ENCODE assay signal across 20 cellular contexts in the genomic region with DNA sequence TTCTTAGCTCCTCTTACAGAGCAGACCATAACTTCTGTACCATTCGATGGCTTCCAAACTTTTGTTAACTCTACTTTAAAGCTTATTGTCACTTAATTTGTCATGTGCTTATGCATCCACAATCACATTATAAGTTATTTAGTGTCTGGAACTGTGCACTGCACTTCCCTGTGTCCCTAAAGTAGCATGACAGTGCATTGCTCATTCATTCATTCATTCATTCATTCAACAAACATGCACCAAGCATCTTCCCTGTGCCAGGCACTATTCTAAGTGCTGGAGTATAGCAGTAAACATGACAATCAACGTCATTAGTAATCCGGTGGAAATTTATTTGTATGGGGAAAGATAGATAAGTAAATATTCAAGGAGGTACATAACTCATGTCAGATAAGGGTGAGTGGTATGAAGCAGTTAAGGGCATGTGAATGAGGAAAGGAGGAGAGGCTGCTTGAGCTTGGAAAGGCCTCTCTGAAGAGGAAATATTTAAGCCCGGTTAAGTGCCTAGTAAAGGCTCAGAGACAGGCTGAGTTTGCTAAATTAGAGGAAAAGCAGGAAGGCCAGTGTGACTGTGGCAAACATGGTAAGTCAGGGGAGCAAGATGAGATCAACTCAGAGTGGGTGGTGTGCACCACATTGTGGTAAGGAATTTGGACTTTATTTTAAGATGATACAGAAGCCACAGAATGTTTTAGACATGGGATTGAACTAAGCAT. TPM values are rescaled to one million over a fixed set of nuclear protein-coding genes. Genes with fewer than 3 reads are reported as not detected.
DNase-seq lines count a peak whose midpoint lies in the region; ATAC-seq, FAIRE-seq and TF ChIP-seq lines count a peak whose summit lies in the region.
"Had no signal": no experiment of that assay in that cellular context is flagged by ENCODE, and none has a peak within 500 bp of the region (broad histone marks: within the 10 kb centered on the region; RNA-seq: fewer than 3 reads in every experiment).

No MANE protein-coding gene starts in this region.

- H3K79me2 ChIP-seq in endothelial cell of umbilical vein (ENCODE audit: control insufficient read depth, insufficient read depth, low read length) = no peaks in the 10 kb centered on the region

- 23 to 24% methylated on average over 4 of the region's 4 CpGs for WGBS in pancreas, 2 donors

- POLR2A ChIA-PET in endothelial cell of umbilical vein (lab: Charles Lee) = no interaction called here

- peak overlapping the region; percentile 36 for H3K4me3 Mint-ChIP-seq in T-helper 17 cell
- H3K4me3 Mint-ChIP-seq: activated CD4-positive, alpha-beta memory T cell treated with anti-CD3 and anti-CD28 coated beads, Interleukin-2, amount 10 ng/mL, durations not matched to agents 7 days and 5 days had no signal

- no peak overlapping the region for H3K4me3 ChIP-seq in endothelial cell of umbilical vein (replicated peaks in 1 of 3; ENCODE audit: insufficient read depth in 1 of 3, low read depth in 1 of 3, low read length in 3 of 3)
- H3K4me3 ChIP-seq in pancreas = no peak overlapping the region
- H3K4me3 ChIP-seq: ascending aorta, right lobe of liver, suprapubic skin had no signal

- no peak for TF ChIP-seq POLR2A in endothelial cell of umbilical vein (IDR thresholded peaks at IDR 0.05; ENCODE audit: low read depth, low read length)

- no peak for ATAC-seq in T-helper 17 cell
- ATAC-seq in pancreas = peak in 3 of 4 donors; percentile 21 to 45 (median 37)
- ATAC-seq: right lobe of liver had no signal

- dilution Hi-C loops in endothelial cell of umbilical vein (cut with MboI; ENCODE audit: extremely low pct_ligation_motif_present, low sequenced_read_pairs) = no loop called here

- DNase-seq in Daoy (ENCODE audit: low read depth) (peak; percentile 19), T-helper 17 cell (no peak), endothelial cell of umbilical vein (ENCODE audit: low read depth, low spot score) (peak; percentile 20), pancreas (no peak), SHP77 treated with DMSO at 0.1 percent for 48 hours (lab: John Stamatoyannopoulos, UW) (no peak), GM13977 (ENCODE audit: low spot score) (no peak)
- DNase-seq in stimulated activated CD4-positive, alpha-beta T cell treated with anti-CD3 and anti-CD28 coated beads, Interleukin-2, amount 100 ng/mL, for 48 hours = no peak
- DNase-seq: activated CD4-positive, alpha-beta memory T cell treated with anti-CD3 and anti-CD28 coated beads, Interleukin-2, amount 10 ng/mL, durations not matched to agents 7 days and 5 days; mammary epithelial cell; MM.1S; NCI-H2029; NCI-H526; OCI-M1; right lobe of liver; stimulated activated CD4-positive, alpha-beta T cell treated with anti-CD3 and anti-CD28 coated beads, Interleukin-1b, Interleukin-23, amount 100 ng/mL, for 48 hours; WERI-Rb-1 had no signal

- H3K9me1 ChIP-seq in endothelial cell of umbilical vein (replicated peaks; ENCODE audit: control insufficient read depth, extremely low read depth, insufficient read depth, low read length) = no peaks in the 10 kb centered on the region

- intact Hi-C loops in endothelial cell of umbilical vein (cut with micrococcal nuclease) = no loop called here
- intact Hi-C loops in pancreas (cut with DNase I) = loop anchor here in 1 of 3 donors (10.0 kb wide), 2 partner anchors 124 to 224 kb away; no protein-coding TSS in a partner anchor

- no peaks in the 10 kb centered on the region for H3K36me3 Mint-ChIP-seq in T-helper 17 cell (ENCODE audit: low read depth)

- peak overlapping the region; percentile 49 for H3K27ac Mint-ChIP-seq in T-helper 17 cell
- H3K27ac Mint-ChIP-seq: activated CD4-positive, alpha-beta memory T cell treated with anti-CD3 and anti-CD28 coated beads, Interleukin-2, amount 10 ng/mL, durations not matched to agents 7 days and 5 days had no signal

- peaks cover 18% of the 10 kb centered on the region for H3K27me3 Mint-ChIP-seq in T-helper 17 cell

- CTCF ChIA-PET in endothelial cell of umbilical vein (lab: Charles Lee) = interaction anchor here (0.9 to 3.2 kb wide), 14 partner anchors 15 to 384 kb away, joined by 3 to 77 read pairs (median 6); a partner anchor contains a TSS

- H3K4me2 ChIP-seq in endothelial cell of umbilical vein (ENCODE audit: insufficient read depth, low read length) = no peak overlapping the region

- no peak overlapping the region for H3K9ac ChIP-seq in endothelial cell of umbilical vein (replicated peaks; ENCODE audit: extremely low read depth, insufficient read depth, low read length)

- no peak overlapping the region for H3K27ac ChIP-seq in endothelial cell of umbilical vein (ENCODE audit: insufficient read depth, low read depth, low read length)
- H3K27ac ChIP-seq in pancreas = no peak overlapping the region
- H3K27ac ChIP-seq: ascending aorta, neutrophil, right lobe of liver, suprapubic skin, WERI-Rb-1 had no signal

- in situ Hi-C loops in GM13977 (cut with MboI; ENCODE audit: low pct_unique_long_range_greater_than_20kb, low sequenced_read_pairs, unreplicated experiment) = loop anchor here (25.0 kb wide), 1 partner anchor 232 kb away; no protein-coding TSS in a partner anchor

- H3K36me3 ChIP-seq in endothelial cell of umbilical vein (ENCODE audit: control insufficient read depth in 2 of 2, extremely low read depth in 1 of 2, insufficient read depth in 2 of 2, low read length in 2 of 2) = no peaks in the 10 kb centered on the region
- no peaks in the 10 kb centered on the region for H3K36me3 ChIP-seq in pancreas
- H3K36me3 ChIP-seq: ascending aorta, neutrophil, right lobe of liver, suprapubic skin, WERI-Rb-1 had no signal

- H3K9me3 ChIP-seq in T-helper 17 cell (ENCODE audit: control insufficient read depth, low read length, poor library complexity, severe bottlenecking) (no peaks in the 10 kb centered on the region), endothelial cell of umbilical vein (replicated peaks; ENCODE audit: control insufficient read depth, insufficient read depth, low read length) (no peaks in the 10 kb centered on the region), pancreas (no peaks in the 10 kb centered on the region)
- H3K9me3 ChIP-seq: ascending aorta, neutrophil, right lobe of liver, suprapubic skin had no signal

- no TSS peak for BruUV-seq in endothelial cell of umbilical vein (replicated peaks; lab: Mats Ljungman, UMichigan)

- peaks cover 33% of the 10 kb centered on the region for H3K4me1 Mint-ChIP-seq in T-helper 17 cell

- FAIRE-seq in endothelial cell of umbilical vein (lab: Jason Lieb, UNC) = no peak
- FAIRE-seq in pancreas (lab: Jason Lieb, UNC) = no peak
- FAIRE-seq: colon had no signal

- peak overlapping the region; percentile 39 for H2AFZ ChIP-seq in endothelial cell of umbilical vein (ENCODE audit: low read depth, low read length)

- TF ChIP-seq CTCF in endothelial cell of umbilical vein (IDR thresholded peaks at IDR 0.05; ENCODE audit: extremely low read depth in 1 of 2, insufficient read depth in 1 of 2, low read depth in 1 of 2, low read length in 2 of 2) (no peak), pancreas (IDR thresholded peaks at IDR 0.05) (no peak), GM13977 (IDR thresholded peaks at IDR 0.05; ENCODE audit: extremely low read depth, insufficient read depth, missing control alignments) (no peak)

- H3K4me1 ChIP-seq in endothelial cell of umbilical vein (ENCODE audit: control insufficient read depth, extremely low read depth, insufficient read depth, low read length) (peaks cover 28% of the 10 kb centered on the region), pancreas (peaks cover 0 to 5% (median 5%) of the 10 kb centered on the region in 3 donors)
- H3K4me1 ChIP-seq: ascending aorta, right lobe of liver had no signal

- H3K27me3 ChIP-seq in endothelial cell of umbilical vein (ENCODE audit: control insufficient read depth in 2 of 2, insufficient read depth in 2 of 2, low read length in 2 of 2) (no peaks in the 10 kb centered on the region), pancreas (no peaks in the 10 kb centered on the region)
- H3K27me3 ChIP-seq: ascending aorta, right lobe of liver, suprapubic skin had no signal

- no peaks in the 10 kb centered on the region for H4K20me1 ChIP-seq in endothelial cell of umbilical vein (replicated peaks; ENCODE audit: control insufficient read depth, extremely low read depth, insufficient read depth, low read length)

TF ChIP-seq in endothelial cell of umbilical vein, 7 proteins besides CTCF, POLR2A, EP300 and RAD21:
- no peak for TF ChIP-seq EZH2 (IDR thresholded peaks at IDR 0.05; ENCODE audit: borderline replicate concordance, low read depth, low read length, severe bottlenecking)
- no peak for TF ChIP-seq JUN (IDR thresholded peaks at IDR 0.05; ENCODE audit: borderline replicate concordance, insufficient read depth, insufficient read length, low read depth)
- TF ChIP-seq FOS (IDR thresholded peaks at IDR 0.05; ENCODE audit: borderline replicate concordance, insufficient read depth, low read length) = no peak
- TF ChIP-seq GATA2 (IDR thresholded peaks at IDR 0.05; ENCODE audit: insufficient read depth, insufficient read length, low read depth, low read length) = no peak
- TF ChIP-seq, protein P1, sequence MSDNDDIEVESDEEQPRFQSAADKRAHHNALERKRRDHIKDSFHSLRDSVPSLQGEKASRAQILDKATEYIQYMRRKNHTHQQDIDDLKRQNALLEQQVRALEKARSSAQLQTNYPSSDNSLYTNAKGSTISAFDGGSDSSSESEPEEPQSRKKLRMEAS (IDR thresholded peaks at IDR 0.05; ENCODE audit: insufficient read depth, insufficient read length) = no peak
- TF ChIP-seq MYC (IDR thresholded peaks at IDR 0.05; ENCODE audit: low read depth, low read length) = no peak
- no peak for TF ChIP-seq POLR2AphosphoS5 (IDR thresholded peaks at IDR 0.05; ENCODE audit: insufficient read depth, low read depth, low read length)

RNA-seq across cellular contexts. Expression of a gene that starts 54.3 kb away (rescaled TPM):
- total RNA-seq in Daoy (2014; rRNA removed; shearing (Covaris generic)) = not detected in 2 replicates
- not detected for total RNA-seq in T-helper 17 cell
- 0.12 TPM in 1 of 2 replicates, not detected in the other for total RNA-seq in endothelial cell of umbilical vein
- 0.03 TPM in 1 of 2 replicates, not detected in the other for polyA plus RNA-seq in endothelial cell of umbilical vein
- 0.03 TPM in 2 replicates for polyA plus RNA-seq in endothelial cell of umbilical vein (2011; cell fraction: cytosol; rRNA removed)
- polyA plus RNA-seq in endothelial cell of umbilical vein (2011; cell fraction: nucleus; rRNA removed) = 0.25 and 0.60 TPM in 2 replicates
- 0.07 TPM in 1 of 2 replicates, not detected in the other for polyA plus RNA-seq in endothelial cell of umbilical vein (2012)
- polyA minus RNA-seq in endothelial cell of umbilical vein = 0.17 and 0.25 TPM in 2 replicates
- polyA minus RNA-seq in endothelial cell of umbilical vein (2011; cell fraction: cytosol; rRNA and poly(A)+ RNA removed) = not detected
- polyA minus RNA-seq in endothelial cell of umbilical vein (2011; cell fraction: nucleus; rRNA and poly(A)+ RNA removed) = 0.67 and 1.8 TPM in 2 replicates
- total RNA-seq in pancreas = under 1 TPM in 3 of 6 donors, not detected in 3; 0.06 to 0.14 (median 0.09) TPM
- polyA plus RNA-seq in pancreas = under 1 TPM in 1 of 2 donors, not detected in 1; 0.08 TPM
- total RNA-seq: activated CD4-positive, alpha-beta memory T cell treated with anti-CD3 and anti-CD28 coated beads, Interleukin-2, amount 10 ng/mL, durations not matched to agents 7 days and 5 days; ascending aorta; right lobe of liver had no signal

Comparison
In these comparisons a context has a peak if more than half of its experiments do, and no peak if none do; other contexts are left out.
1. DNase-seq: peak in Daoy (single experiment) and endothelial cell of umbilical vein (single experiment); none in T-helper 17 cell (0 of 3), pancreas (0 of 6), stimulated activated CD4-positive, alpha-beta T cell treated with anti-CD3 and anti-CD28 coated beads, Interleukin-2, amount 100 ng/mL, for 48 hours (0 of 2), SHP77 treated with DMSO at 0.1 percent for 48 hours (single experiment) and GM13977 (single experiment).